ENCODE assay signal across 8 cellular contexts in genomic region chr7:158824028-158824427, GRCh38. TPM values are rescaled to one million over a fixed set of nuclear protein-coding genes. Genes with fewer than 3 reads are reported as not detected.
A peak's percentile ranks its signal among the peaks of the same experiment; 100 is the strongest.
DNase-seq lines count a peak whose midpoint lies in the region; ATAC-seq and FAIRE-seq lines count a peak whose summit lies in the region.

No MANE protein-coding gene starts in this region.

- no peaks in the 10 kb centered on the region for H3K36me3 ChIP-seq in small intestine (ENCODE audit: control insufficient read depth in 2 of 2, insufficient read depth in 2 of 2, low read length in 2 of 2)

- ATAC-seq in GM21526 (IDR thresholded peaks at IDR 0.05; ENCODE audit: low FRiP score, unreplicated experiment) (peak; percentile 61), HG03575 (IDR thresholded peaks at IDR 0.05; ENCODE audit: extremely low read depth, insufficient number of reproducible peaks, low FRiP score, unreplicated experiment) (peak; percentile 73)

- H3K9me3 ChIP-seq in small intestine (ENCODE audit: control insufficient read depth, low read depth) = no peaks in the 10 kb centered on the region

- no peak for FAIRE-seq in small intestine (lab: Jason Lieb, UNC)

- no peak overlapping the region for H3K4me3 ChIP-seq in small intestine (ENCODE audit: low read depth in 1 of 2, low read length in 2 of 2)

- WGBS in small intestine, 3 donors = 28 to 33% (median 29%) methylated on average over 4 of the region's 4 CpGs

- no peaks in the 10 kb centered on the region for H3K27me3 ChIP-seq in small intestine (ENCODE audit: control insufficient read depth in 2 of 2, insufficient read depth in 2 of 2, low read length in 2 of 2)

- H3K4me1 ChIP-seq in small intestine (ENCODE audit: control insufficient read depth in 2 of 2, insufficient read depth in 1 of 2, low read depth in 1 of 2, low read length in 1 of 2) = peaks cover 9 to 18% of the 10 kb centered on the region in 2 donors

- H3K27ac ChIP-seq in small intestine (ENCODE audit: low read depth in 1 of 2, low read length in 1 of 2) = no peak overlapping the region

- DNase-seq in ELR (ENCODE audit: low read depth) = peak; percentile 35
- DNase-seq in activated T-cell treated with anti-CD3 and anti-CD28 coated beads for 24 hours (ENCODE audit: low read depth) = peak; percentile 46
- DNase-seq in small intestine = peak; percentile 72
- no peak for DNase-seq in NCI-H1417 treated with DMSO at 0.1 percent for 48 hours (lab: John Stamatoyannopoulos, UW)
- no peak for DNase-seq in HCEC 1CT
- DNase-seq in cortex of kidney (lab: John Stamatoyannopoulos, UW) = no peak

RNA-seq across cellular contexts. Expression of gene ESYT2, which starts 5.3 kb away (rescaled TPM):
- polyA plus RNA-seq in small intestine = 10 to 100 TPM in 2 of 3 donors, 1 to 10 TPM in 1; 10.0 to 28.9 (median 13.6) TPM

RNA-seq across cellular contexts. Expression of gene DYNC2I1, which starts 32.3 kb away (rescaled TPM):
- polyA plus RNA-seq in small intestine = 10 to 100 TPM in 2 of 3 donors, 1 to 10 TPM in 1; 7.0 to 49.6 (median 33.8) TPM

Comparison
In these comparisons a context has a peak if more than half of its experiments do, and no peak if none do; other contexts are left out.
1. DNase-seq: peak in ELR (single experiment), activated T-cell treated with anti-CD3 and anti-CD28 coated beads for 24 hours (single experiment) and small intestine (single experiment); none in NCI-H1417 treated with DMSO at 0.1 percent for 48 hours (single experiment), HCEC 1CT (single experiment) and cortex of kidney (single experiment).